In the genomic region with DNA sequence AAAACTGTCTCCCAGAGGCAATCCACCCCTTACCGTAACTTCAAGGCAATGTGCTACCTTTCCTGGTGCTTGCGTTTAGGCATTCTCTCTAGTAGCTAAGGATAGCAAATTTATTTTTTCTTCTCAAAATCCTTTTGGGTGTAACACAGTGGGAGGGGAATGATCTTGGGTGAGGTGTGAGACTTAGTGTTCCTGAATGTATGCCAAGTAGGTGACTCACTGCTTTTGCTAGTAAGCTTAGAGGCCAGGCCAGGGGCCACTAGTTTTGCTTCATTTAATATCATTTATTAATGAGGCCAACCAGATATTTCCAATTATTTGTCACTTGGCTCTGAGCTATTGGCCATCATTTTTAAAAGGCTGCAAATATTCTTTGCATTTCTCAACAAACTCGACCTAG, we compare ENCODE assay signal across 14 cellular contexts.
DNase-seq lines count a peak whose midpoint lies in the region; ATAC-seq and TF ChIP-seq lines count a peak whose summit lies in the region.
"Had no signal": no experiment of that assay in that cellular context is flagged by ENCODE, and none has a peak within 500 bp of the region (broad histone marks: within the 10 kb centered on the region; RNA-seq: fewer than 3 reads in every experiment).

No MANE protein-coding gene starts in this region.

- DNase-seq in GM04504 (ENCODE audit: low read depth) (peak; percentile 9), NCI-H69 (lab: John Stamatoyannopoulos, UW) (peak; percentile 15), NCI-H187 (lab: John Stamatoyannopoulos, UW) (no peak), NOMO-1 treated with DMSO at 0.1 percent for 48 hours (lab: John Stamatoyannopoulos, UW; ENCODE audit: unreplicated experiment) (no peak), HEK293T (ENCODE audit: extremely low spot score) (no peak)
- no peak for DNase-seq in activated CD4-positive, CD25-positive, alpha-beta regulatory T cell (lab: John Stamatoyannopoulos, UW)
- DNase-seq: activated CD8-positive, alpha-beta T cell treated with anti-CD3 and anti-CD28 coated beads, Interleukin-2, amount 10 ng/mL, durations not matched to agents 7 days and 5 days; activated gamma-delta T cell treated with Interleukin-2 at 50 U/mL for 16 hours; NCI-H345; PC-3; stimulated activated naive B cell treated with anti-CD40 and anti-IgM and Interleukin-4, amounts not matched to agents 10 μg/mL and 1 μg/mL and 100 μg/mL, for 72 hours; T-helper 9 cell had no signal

- peaks cover 39% of the 10 kb centered on the region for H3K4me1 Mint-ChIP-seq in nephron

- CTCF ChIA-PET in HEK293T (lab: Yijun Ruan, JAX): no interaction called here

- H3K4me3 Mint-ChIP-seq in nephron: no peak overlapping the region
- H3K4me3 Mint-ChIP-seq: activated CD8-positive, alpha-beta T cell treated with anti-CD3 and anti-CD28 coated beads, Interleukin-2, amount 10 ng/mL, durations not matched to agents 7 days and 5 days; stimulated activated naive B cell treated with anti-CD40 and anti-IgM and Interleukin-4, amounts not matched to agents 10 μg/mL and 1 μg/mL and 100 μg/mL, for 72 hours had no signal

- no peaks in the 10 kb centered on the region for H3K36me3 Mint-ChIP-seq in nephron (ENCODE audit: low read depth)
- H3K36me3 Mint-ChIP-seq: stimulated activated naive B cell treated with anti-CD40 and anti-IgM and Interleukin-4, amounts not matched to agents 10 μg/mL and 1 μg/mL and 100 μg/mL, for 72 hours had no signal

- H3K27ac Mint-ChIP-seq in nephron: peak overlapping the region; percentile 1 to 82 (median 15)
- H3K27ac Mint-ChIP-seq: activated CD8-positive, alpha-beta T cell treated with anti-CD3 and anti-CD28 coated beads, Interleukin-2, amount 10 ng/mL, durations not matched to agents 7 days and 5 days; stimulated activated naive B cell treated with anti-CD40 and anti-IgM and Interleukin-4, amounts not matched to agents 10 μg/mL and 1 μg/mL and 100 μg/mL, for 72 hours had no signal

- H3K27me3 Mint-ChIP-seq in nephron (ENCODE audit: low read depth): peaks cover 4% of the 10 kb centered on the region

- POLR2A ChIA-PET in HEK293T (lab: Yijun Ruan, JAX): no interaction called here

- no peak for TF ChIP-seq CTCF in nephron (IDR thresholded peaks at IDR 0.05; ENCODE audit: unreplicated experiment in 3 of 3)

- H3K9me3 Mint-ChIP-seq in nephron: peaks cover under 1% of the 10 kb centered on the region
- H3K9me3 Mint-ChIP-seq: stimulated activated naive B cell treated with anti-CD40 and anti-IgM and Interleukin-4, amounts not matched to agents 10 μg/mL and 1 μg/mL and 100 μg/mL, for 72 hours had no signal

- peak; percentile 84 for ATAC-seq in esophagus mucosa
- ATAC-seq: activated CD8-positive, alpha-beta T cell treated with anti-CD3 and anti-CD28 coated beads, Interleukin-2, amount 10 ng/mL, durations not matched to agents 7 days and 5 days; PC-3; stimulated activated naive B cell treated with anti-CD40 and anti-IgM and Interleukin-4, amounts not matched to agents 10 μg/mL and 1 μg/mL and 100 μg/mL, for 72 hours had no signal

TF ChIP-seq in HEK293T, 16 proteins besides CTCF, POLR2A, EP300 and RAD21:
- TF ChIP-seq SUZ12 (IDR thresholded peaks at IDR 0.05) (no peak), ELF4 (IDR thresholded peaks at IDR 0.05) (no peak), FOXM1 (IDR thresholded peaks at IDR 0.05; ENCODE audit: borderline replicate concordance) (no peak), TARDBP (IDR thresholded peaks at IDR 0.05) (no peak), HDGF (IDR thresholded peaks at IDR 0.05; ENCODE audit: borderline replicate concordance) (no peak), FOXK2 (IDR thresholded peaks at IDR 0.05) (no peak), LEF1 (IDR thresholded peaks at IDR 0.05; ENCODE audit: borderline replicate concordance) (no peak), ZNF384 (IDR thresholded peaks at IDR 0.05) (no peak), L3MBTL2 (conservative IDR thresholded peaks at IDR 0.05) (no peak), ARNT (IDR thresholded peaks at IDR 0.05) (no peak), FOXA1 (IDR thresholded peaks at IDR 0.05) (no peak), NFRKB (IDR thresholded peaks at IDR 0.05) (no peak)
- TF ChIP-seq, protein P1, sequence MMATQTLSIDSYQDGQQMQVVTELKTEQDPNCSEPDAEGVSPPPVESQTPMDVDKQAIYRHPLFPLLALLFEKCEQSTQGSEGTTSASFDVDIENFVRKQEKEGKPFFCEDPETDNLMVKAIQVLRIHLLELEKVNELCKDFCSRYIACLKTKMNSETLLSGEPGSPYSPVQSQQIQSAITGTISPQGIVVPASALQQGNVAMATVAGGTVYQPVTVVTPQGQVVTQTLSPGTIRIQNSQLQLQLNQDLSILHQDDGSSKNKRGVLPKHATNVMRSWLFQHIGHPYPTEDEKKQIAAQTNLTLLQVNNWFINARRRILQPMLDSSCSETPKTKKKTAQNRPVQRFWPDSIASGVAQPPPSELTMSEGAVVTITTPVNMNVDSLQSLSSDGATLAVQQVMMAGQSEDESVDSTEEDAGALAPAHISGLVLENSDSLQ (IDR thresholded peaks at IDR 0.05): no peak
TF ChIP-seq in HEK293T: peak in this region for 0.

Comparison
In these comparisons a context has a peak if more than half of its experiments do, and no peak if none do; other contexts are left out.
1. DNase-seq: peak in GM04504 (single experiment) and NCI-H69 (single experiment); none in NCI-H187 (0 of 2), NOMO-1 treated with DMSO at 0.1 percent for 48 hours (single experiment), HEK293T (single experiment) and activated CD4-positive, CD25-positive, alpha-beta regulatory T cell (0 of 4).